ENCODE assay signal across 1 cellular context in genomic region chr11:889261-889660, GRCh38.
TF ChIP-seq lines count a peak whose summit lies in the region.

No MANE protein-coding gene starts in this region.

TF ChIP-seq in WTC11, 78 proteins besides CTCF, POLR2A, EP300 and RAD21 (continued from another document):
- TF ChIP-seq PRDM15 (CRISPR knock-in tag; IDR thresholded peaks at IDR 0.05) (no peak), ESRRA (CRISPR knock-in tag; IDR thresholded peaks at IDR 0.05; ENCODE audit: borderline replicate concordance) (no peak), GRHL2 (CRISPR knock-in tag; IDR thresholded peaks at IDR 0.05; ENCODE audit: insufficient replicate concordance, severe bottlenecking) (no peak), ZNF317 (CRISPR knock-in tag; IDR thresholded peaks at IDR 0.05; ENCODE audit: borderline replicate concordance, low read depth) (no peak), SMAD4 (CRISPR knock-in tag; IDR thresholded peaks at IDR 0.05) (no peak), ZNF219 (CRISPR knock-in tag; IDR thresholded peaks at IDR 0.05; ENCODE audit: borderline replicate concordance) (no peak), ZNF512 (CRISPR knock-in tag; IDR thresholded peaks at IDR 0.05; ENCODE audit: borderline replicate concordance) (no peak), ATF6 (CRISPR knock-in tag; IDR thresholded peaks at IDR 0.05) (no peak), AR (CRISPR knock-in tag; IDR thresholded peaks at IDR 0.05) (no peak), ZNF396 (CRISPR knock-in tag; IDR thresholded peaks at IDR 0.05; ENCODE audit: borderline replicate concordance) (no peak), FOXP1 (CRISPR knock-in tag; IDR thresholded peaks at IDR 0.05; ENCODE audit: borderline replicate concordance) (no peak), ZSCAN18 (CRISPR knock-in tag; IDR thresholded peaks at IDR 0.05) (no peak), ZNF425 (CRISPR knock-in tag; conservative IDR thresholded peaks at IDR 0.05) (no peak), HMGA2 (CRISPR knock-in tag; IDR thresholded peaks at IDR 0.05) (no peak)
- TF ChIP-seq, protein P1, sequence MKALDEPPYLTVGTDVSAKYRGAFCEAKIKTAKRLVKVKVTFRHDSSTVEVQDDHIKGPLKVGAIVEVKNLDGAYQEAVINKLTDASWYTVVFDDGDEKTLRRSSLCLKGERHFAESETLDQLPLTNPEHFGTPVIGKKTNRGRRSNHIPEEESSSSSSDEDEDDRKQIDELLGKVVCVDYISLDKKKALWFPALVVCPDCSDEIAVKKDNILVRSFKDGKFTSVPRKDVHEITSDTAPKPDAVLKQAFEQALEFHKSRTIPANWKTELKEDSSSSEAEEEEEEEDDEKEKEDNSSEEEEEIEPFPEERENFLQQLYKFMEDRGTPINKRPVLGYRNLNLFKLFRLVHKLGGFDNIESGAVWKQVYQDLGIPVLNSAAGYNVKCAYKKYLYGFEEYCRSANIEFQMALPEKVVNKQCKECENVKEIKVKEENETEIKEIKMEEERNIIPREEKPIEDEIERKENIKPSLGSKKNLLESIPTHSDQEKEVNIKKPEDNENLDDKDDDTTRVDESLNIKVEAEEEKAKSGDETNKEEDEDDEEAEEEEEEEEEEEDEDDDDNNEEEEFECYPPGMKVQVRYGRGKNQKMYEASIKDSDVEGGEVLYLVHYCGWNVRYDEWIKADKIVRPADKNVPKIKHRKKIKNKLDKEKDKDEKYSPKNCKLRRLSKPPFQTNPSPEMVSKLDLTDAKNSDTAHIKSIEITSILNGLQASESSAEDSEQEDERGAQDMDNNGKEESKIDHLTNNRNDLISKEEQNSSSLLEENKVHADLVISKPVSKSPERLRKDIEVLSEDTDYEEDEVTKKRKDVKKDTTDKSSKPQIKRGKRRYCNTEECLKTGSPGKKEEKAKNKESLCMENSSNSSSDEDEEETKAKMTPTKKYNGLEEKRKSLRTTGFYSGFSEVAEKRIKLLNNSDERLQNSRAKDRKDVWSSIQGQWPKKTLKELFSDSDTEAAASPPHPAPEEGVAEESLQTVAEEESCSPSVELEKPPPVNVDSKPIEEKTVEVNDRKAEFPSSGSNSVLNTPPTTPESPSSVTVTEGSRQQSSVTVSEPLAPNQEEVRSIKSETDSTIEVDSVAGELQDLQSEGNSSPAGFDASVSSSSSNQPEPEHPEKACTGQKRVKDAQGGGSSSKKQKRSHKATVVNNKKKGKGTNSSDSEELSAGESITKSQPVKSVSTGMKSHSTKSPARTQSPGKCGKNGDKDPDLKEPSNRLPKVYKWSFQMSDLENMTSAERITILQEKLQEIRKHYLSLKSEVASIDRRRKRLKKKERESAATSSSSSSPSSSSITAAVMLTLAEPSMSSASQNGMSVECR (CRISPR knock-in tag; IDR thresholded peaks at IDR 0.05; ENCODE audit: borderline replicate concordance), result no peak
- TF ChIP-seq, protein P2, sequence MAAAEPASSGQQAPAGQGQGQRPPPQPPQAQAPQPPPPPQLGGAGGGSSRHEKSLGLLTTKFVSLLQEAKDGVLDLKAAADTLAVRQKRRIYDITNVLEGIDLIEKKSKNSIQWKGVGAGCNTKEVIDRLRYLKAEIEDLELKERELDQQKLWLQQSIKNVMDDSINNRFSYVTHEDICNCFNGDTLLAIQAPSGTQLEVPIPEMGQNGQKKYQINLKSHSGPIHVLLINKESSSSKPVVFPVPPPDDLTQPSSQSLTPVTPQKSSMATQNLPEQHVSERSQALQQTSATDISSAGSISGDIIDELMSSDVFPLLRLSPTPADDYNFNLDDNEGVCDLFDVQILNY (CRISPR knock-in tag; IDR thresholded peaks at IDR 0.05), result no peak
TF ChIP-seq in WTC11: peak in this region for 0.
